Comparison of ENCODE assay signal across 20 cellular contexts in genomic region chr2:168560817-168561485, GRCh38.
DNase-seq lines count a peak whose midpoint lies in the region; ATAC-seq, FAIRE-seq and TF ChIP-seq lines count a peak whose summit lies in the region.
"Had no signal": no experiment of that assay in that cellular context is flagged by ENCODE, and none has a peak within 500 bp of the region (broad histone marks: within the 10 kb centered on the region; RNA-seq: fewer than 3 reads in every experiment).

No MANE protein-coding gene starts in this region.

- H3K4me2 ChIP-seq in GM12878 (ENCODE audit: control insufficient read depth, insufficient read depth) = no peak overlapping the region; the same call in 1 of the 2 replicates
- H3K4me2 ChIP-seq: BLaER1 treated with 17β-estradiol and CSF1 and Interleukin-3, amounts not matched to agents 10 nM and 100 nM had no signal

- 81% methylated on average over 7 of the region's 7 CpGs for WGBS in GM12878 (ENCODE audit: insufficient coverage, insufficient replicate concordance, low lambda C conversion rate, missing lambda C conversion rate)

- POLR2A ChIA-PET in GM12878 (lab: Charles Lee) = no interaction called here
- POLR2A ChIA-PET in activated CD4-positive, alpha-beta memory T cell treated with anti-CD3 and anti-CD28 coated beads, Interleukin-2, amount 10 ng/mL, durations not matched to agents 7 days and 5 days (lab: Charles Lee) = no interaction called here

- H3K27ac ChIP-seq in GM12878 (ENCODE audit: control insufficient read depth, insufficient read depth) = 0 out of 2 replicates have a peak overlapping the region, but pooled peaks have one; percentile 15
- H3K27ac ChIP-seq: BLaER1 treated with 17β-estradiol and CSF1 and Interleukin-3, amounts not matched to agents 10 nM and 100 nM; left lung; prostate gland had no signal

- H3K4me3 ChIP-seq in GM12878 = no peak overlapping the region
- H3K4me3 ChIP-seq: BLaER1 treated with 17β-estradiol and CSF1 and Interleukin-3, amounts not matched to agents 10 nM and 100 nM; left lung; prostate gland had no signal

- no peak overlapping the region for H3K4me3 Mint-ChIP-seq in activated CD4-positive, alpha-beta memory T cell treated with anti-CD3 and anti-CD28 coated beads, Interleukin-2, amount 10 ng/mL, durations not matched to agents 7 days and 5 days
- H3K4me3 Mint-ChIP-seq: activated CD8-positive, alpha-beta memory T cell treated with anti-CD3 and anti-CD28 coated beads, Interleukin-2, amount 10 ng/mL, durations not matched to agents 7 days and 5 days; naive thymus-derived CD4-positive, alpha-beta T cell; T-cell; WTC11 had no signal

- no peak overlapping the region for H2AFZ ChIP-seq in GM12878 (ENCODE audit: control insufficient read depth, low read depth, low read length)

- H3K27ac Mint-ChIP-seq in activated CD4-positive, alpha-beta memory T cell treated with anti-CD3 and anti-CD28 coated beads, Interleukin-2, amount 10 ng/mL, durations not matched to agents 7 days and 5 days = no peak overlapping the region
- H3K27ac Mint-ChIP-seq: activated CD8-positive, alpha-beta memory T cell treated with anti-CD3 and anti-CD28 coated beads, Interleukin-2, amount 10 ng/mL, durations not matched to agents 7 days and 5 days; T-cell; WTC11 had no signal

- H3K27me3 ChIP-seq in GM12878 (replicated peaks in 1 of 2; ENCODE audit: control insufficient read depth in 2 of 2, insufficient read depth in 2 of 2, low read length in 1 of 2) = no peaks in the 10 kb centered on the region
- H3K27me3 ChIP-seq: BLaER1 treated with 17β-estradiol and CSF1 and Interleukin-3, amounts not matched to agents 10 nM and 100 nM; left lung had no signal

- BruUV-seq in GM12878 (replicated peaks; lab: Mats Ljungman, UMichigan) = no TSS peak

- in situ Hi-C loops in GM12878 (cut with MboI) = no loop called here

- peaks cover 7% of the 10 kb centered on the region; the same call in 2 of the 3 replicates for H3K9me3 ChIP-seq in GM12878 (replicated peaks; ENCODE audit: control insufficient read depth, insufficient read depth, low read length)
- H3K9me3 ChIP-seq: left lung, prostate gland had no signal

- TF ChIP-seq RAD21 in GM12878 (IDR thresholded peaks at IDR 0.05; ENCODE audit: insufficient read depth, low read depth, low read length) = no peak

- H3K4me1 ChIP-seq in GM12878 (ENCODE audit: control insufficient read depth, insufficient read depth, low read length) = peaks cover 13% of the 10 kb centered on the region; the same call in 1 of the 2 replicates
- H3K4me1 ChIP-seq: left lung, prostate gland had no signal

- CTCF ChIA-PET in GM12878 (lab: Yijun Ruan, JAX) = no interaction called here
- CTCF ChIA-PET in activated CD4-positive, alpha-beta memory T cell treated with anti-CD3 and anti-CD28 coated beads, Interleukin-2, amount 10 ng/mL, durations not matched to agents 7 days and 5 days (lab: Charles Lee) = no interaction called here

- H4K20me1 ChIP-seq in GM12878 (ENCODE audit: control insufficient read depth, insufficient read depth) = no peaks in the 10 kb centered on the region

- FAIRE-seq in GM12878 (lab: Jason Lieb, UNC) = no peak
- FAIRE-seq: astrocyte had no signal

- TF ChIP-seq EP300 in GM12878 (IDR thresholded peaks at IDR 0.05; ENCODE audit: borderline replicate concordance in 1 of 2, control insufficient read depth in 1 of 2, low read depth in 2 of 2, low read length in 2 of 2) = no peak

- H3K36me3 Mint-ChIP-seq in activated CD4-positive, alpha-beta memory T cell treated with anti-CD3 and anti-CD28 coated beads, Interleukin-2, amount 10 ng/mL, durations not matched to agents 7 days and 5 days (ENCODE audit: low read depth) = peaks cover 22% of the 10 kb centered on the region

- no peak for TF ChIP-seq POLR2A in GM12878 (IDR thresholded peaks at IDR 0.05; ENCODE audit: low read depth, low read length)

- no peaks in the 10 kb centered on the region for H3K9me3 Mint-ChIP-seq in activated CD4-positive, alpha-beta memory T cell treated with anti-CD3 and anti-CD28 coated beads, Interleukin-2, amount 10 ng/mL, durations not matched to agents 7 days and 5 days

- RAD21 ChIA-PET in GM12878 (lab: Charles Lee; ENCODE audit: unreplicated experiment) = no interaction called here

- H3K4me1 Mint-ChIP-seq in activated CD4-positive, alpha-beta memory T cell treated with anti-CD3 and anti-CD28 coated beads, Interleukin-2, amount 10 ng/mL, durations not matched to agents 7 days and 5 days = no peaks in the 10 kb centered on the region
- H3K4me1 Mint-ChIP-seq: activated CD8-positive, alpha-beta memory T cell treated with anti-CD3 and anti-CD28 coated beads, Interleukin-2, amount 10 ng/mL, durations not matched to agents 7 days and 5 days had no signal

- intact Hi-C loops in GM12878 (cut with micrococcal nuclease; ENCODE audit: unreplicated experiment) = no loop called here

- H3K9ac ChIP-seq in GM12878 (ENCODE audit: control insufficient read depth, insufficient read depth, low read length) = no peak overlapping the region
- H3K9ac ChIP-seq: BLaER1 treated with 17β-estradiol and CSF1 and Interleukin-3, amounts not matched to agents 10 nM and 100 nM had no signal

- SMC1A ChIA-PET in GM12878 (lab: Charles Lee; ENCODE audit: uncharacterized antibody, unreplicated experiment) = no interaction called here

- no peak for DNase-seq in GM12878 (ENCODE audit: low read depth, low spot score)
- peak; percentile 25 for DNase-seq in putamen (ENCODE audit: low spot score)
- DNase-seq in activated CD4-positive, alpha-beta memory T cell treated with anti-CD3 and anti-CD28 coated beads, Interleukin-2, amount 10 ng/mL, durations not matched to agents 7 days and 5 days = no peak
- DNase-seq in COR-L47 (lab: John Stamatoyannopoulos, UW) = no peak
- no peak for DNase-seq in SK-N-DZ (ENCODE audit: low spot score)
- DNase-seq: activated CD8-positive, alpha-beta memory T cell treated with anti-CD3 and anti-CD28 coated beads, Interleukin-2, amount 10 ng/mL, durations not matched to agents 7 days and 5 days; activated effector memory CD4-positive, alpha-beta T cell treated with anti-CD3 and anti-CD28 coated beads, Interleukin-2, amount 50 U/mL, for 16 hours; DMS79; left lung; naive thymus-derived CD4-positive, alpha-beta T cell; NCI-H2081 treated with DMSO at 0.1 percent for 48 hours; stimulated activated CD4-positive, alpha-beta T cell treated with anti-CD3 and anti-CD28 coated beads, Interleukin-15, amount 100 ng/mL, for 24 hours; T-cell had no signal

- no peak for TF ChIP-seq CTCF in GM12878 (IDR thresholded peaks at IDR 0.05 in 2 of 3, conservative IDR thresholded peaks at IDR 0.05 in 1 of 3; ENCODE audit: control insufficient read depth in 2 of 3, extremely low read depth in 1 of 3, insufficient read depth in 1 of 3, low read depth in 3 of 3, low read length in 3 of 3)

- H3K27me3 Mint-ChIP-seq in activated CD4-positive, alpha-beta memory T cell treated with anti-CD3 and anti-CD28 coated beads, Interleukin-2, amount 10 ng/mL, durations not matched to agents 7 days and 5 days = no peaks in the 10 kb centered on the region
- H3K27me3 Mint-ChIP-seq: activated CD8-positive, alpha-beta memory T cell treated with anti-CD3 and anti-CD28 coated beads, Interleukin-2, amount 10 ng/mL, durations not matched to agents 7 days and 5 days; naive thymus-derived CD4-positive, alpha-beta T cell; T-cell had no signal

- peaks cover 1 to 7% of the 10 kb centered on the region in 2 experiments; a peak in 1 of 4 replicates for H3K36me3 ChIP-seq in GM12878 (ENCODE audit: control insufficient read depth in 2 of 2, insufficient read depth in 2 of 2, low read length in 1 of 2)
- H3K36me3 ChIP-seq: prostate gland had no signal

- H3K79me2 ChIP-seq in GM12878 (ENCODE audit: control insufficient read depth, insufficient read depth, low read length) = peaks cover 1% of the 10 kb centered on the region

- ATAC-seq in GM18909 (IDR thresholded peaks at IDR 0.05; ENCODE audit: poor library complexity, unreplicated experiment) (peak; percentile 65), GM21576 (IDR thresholded peaks at IDR 0.05; ENCODE audit: unreplicated experiment) (peak; percentile 66), GM12878 (peak; percentile 62)
- ATAC-seq: activated CD8-positive, alpha-beta memory T cell treated with anti-CD3 and anti-CD28 coated beads, Interleukin-2, amount 10 ng/mL, durations not matched to agents 7 days and 5 days; left lung; naive thymus-derived CD4-positive, alpha-beta T cell; Panc1; T-cell; WTC11 had no signal

TF ChIP-seq in GM12878, 131 proteins besides CTCF, POLR2A, EP300 and RAD21:
- TF ChIP-seq HCFC1 (IDR thresholded peaks at IDR 0.05; ENCODE audit: low read length) (no peak), MEF2A (IDR thresholded peaks at IDR 0.05; ENCODE audit: insufficient read depth, low read depth, low read length) (peak; percentile 67), CBFB (IDR thresholded peaks at IDR 0.05; ENCODE audit: low read depth) (no peak)
